Comparison of ENCODE assay signal across 13 cellular contexts in genomic region chr11:30326114-30326783, GRCh38. TPM values are rescaled to one million over a fixed set of nuclear protein-coding genes. Genes with fewer than 3 reads are reported as not detected.
DNase-seq lines count a peak whose midpoint lies in the region; ATAC-seq lines count a peak whose summit lies in the region.
"Had no signal": no experiment of that assay in that cellular context is flagged by ENCODE, and none has a peak within 500 bp of the region (broad histone marks: within the 10 kb centered on the region; RNA-seq: fewer than 3 reads in every experiment).

No MANE protein-coding gene starts in this region.

- H3K4me1 ChIP-seq in adipocyte (ENCODE audit: control insufficient read depth, insufficient read depth, low read length): peaks cover 49% of the 10 kb centered on the region

- H3K4me3 ChIP-seq in adipocyte (ENCODE audit: low read length): no peak overlapping the region
- H3K4me3 ChIP-seq: hepatocyte, tibial artery had no signal

- peak overlapping the region in 9 of 10 donors; percentile 7 to 79 (median 64) for H3K4me3 Mint-ChIP-seq in naive thymus-derived CD8-positive, alpha-beta T cell

- DNase-seq in EL (peak; percentile 16), MV-4-11 (lab: John Stamatoyannopoulos, UW) (peak; percentile 64), adipocyte (ENCODE audit: low read depth) (peak; percentile 46), mesenteric fat pad (ENCODE audit: low spot score) (no peak), islet precursor cell (no peak)
- no peak for DNase-seq in naive thymus-derived CD8-positive, alpha-beta T cell
- DNase-seq: cerebellar nuclear complex; KG1; stimulated activated CD4-positive, alpha-beta T cell treated with anti-CD3 and anti-CD28 coated beads, Interleukin-4, amount 100 ng/mL, for 1 hour; tibial artery had no signal

- ATAC-seq in naive thymus-derived CD8-positive, alpha-beta T cell: no peak
- ATAC-seq in HG02852 (IDR thresholded peaks at IDR 0.05; ENCODE audit: unreplicated experiment): no peak
- no peak for ATAC-seq in HG02798 (IDR thresholded peaks at IDR 0.05; ENCODE audit: poor library complexity, unreplicated experiment)

- H3K36me3 Mint-ChIP-seq in naive thymus-derived CD8-positive, alpha-beta T cell: peaks cover 0 to 26% (median 2%) of the 10 kb centered on the region in 3 donors

- no peaks in the 10 kb centered on the region for H3K27me3 ChIP-seq in adipocyte (replicated peaks; ENCODE audit: control insufficient read depth, insufficient read depth, low read length)
- H3K27me3 ChIP-seq: hepatocyte, tibial artery had no signal

- peak overlapping the region; percentile 8 for H3K9ac ChIP-seq in adipocyte (ENCODE audit: low read length)

- no peaks in the 10 kb centered on the region for H3K9me3 ChIP-seq in adipocyte (ENCODE audit: control insufficient read depth, low read length)
- H3K9me3 ChIP-seq: tibial artery had no signal

- peaks cover 5% of the 10 kb centered on the region for H3K36me3 ChIP-seq in adipocyte (ENCODE audit: control insufficient read depth, insufficient read depth, low read length, severe bottlenecking)

- H3K4me1 Mint-ChIP-seq in naive thymus-derived CD8-positive, alpha-beta T cell: peaks cover 22 to 86% (median 65%) of the 10 kb centered on the region in 4 donors

- H3K9me3 Mint-ChIP-seq in naive thymus-derived CD8-positive, alpha-beta T cell: no peaks in the 10 kb centered on the region

- H3K27ac Mint-ChIP-seq in naive thymus-derived CD8-positive, alpha-beta T cell: peak overlapping the region; percentile 50 to 97 (median 78)

- POLR2A ChIA-PET in naive thymus-derived CD8-positive, alpha-beta T cell (lab: Charles Lee): interaction anchor here (0.6 kb wide), 1 partner anchor 17 kb away, joined by 4 read pairs; no protein-coding TSS in a partner anchor

- no peaks in the 10 kb centered on the region for H3K27me3 Mint-ChIP-seq in naive thymus-derived CD8-positive, alpha-beta T cell

RNA-seq across cellular contexts. Expression of gene ARL14EP, which starts 3.3 kb away (rescaled TPM):
- total RNA-seq in naive thymus-derived CD8-positive, alpha-beta T cell: 10 to 100 TPM; 70.3 to 73.6 TPM
- 10 to 100 TPM; 65.8 to 78.6 (median 71.2) TPM for polyA plus RNA-seq in naive thymus-derived CD8-positive, alpha-beta T cell
- 21.5 TPM for total RNA-seq in mesenteric fat pad

Comparison
In these comparisons a context has a peak if more than half of its experiments do, and no peak if none do; other contexts are left out.
1. DNase-seq: peak in EL (single experiment), MV-4-11 (single experiment) and adipocyte (single experiment); none in naive thymus-derived CD8-positive, alpha-beta T cell (0 of 10), mesenteric fat pad (single experiment) and islet precursor cell (single experiment).